In genomic region chr3:43279532-43279931, GRCh38 we compare ENCODE assay signal across 1 cellular context.
A peak's percentile ranks its signal among the peaks of the same experiment; 100 is the strongest.
TF ChIP-seq lines count a peak whose summit lies in the region.

No MANE protein-coding gene starts in this region.

TF ChIP-seq in K562, 482 proteins besides CTCF, POLR2A, EP300 and RAD21 (continued from another document):
- TF ChIP-seq CBX8 (IDR thresholded peaks at IDR 0.05; ENCODE audit: borderline replicate concordance, extremely low read depth, low read depth, low read length, poor library complexity, severe bottlenecking) (peak; percentile 80), SAFB (IDR thresholded peaks at IDR 0.05; ENCODE audit: borderline replicate concordance, low read depth, low read length) (no peak), SLC30A9 (CRISPR knock-in tag; IDR thresholded peaks at IDR 0.05) (no peak), CREBBP (IDR thresholded peaks at IDR 0.05; ENCODE audit: low read depth, low read length) (no peak), ZFP36 (IDR thresholded peaks at IDR 0.05; ENCODE audit: low read depth, low read length, partially characterized antibody) (peak; percentile 3), TARDBP (IDR thresholded peaks at IDR 0.05) (no peak), TEAD1 (CRISPR knock-in tag; IDR thresholded peaks at IDR 0.05) (no peak), RB1 (IDR thresholded peaks at IDR 0.05; ENCODE audit: low read depth) (no peak), ZFPM2 (CRISPR knock-in tag; IDR thresholded peaks at IDR 0.05) (no peak), ETV5 (CRISPR knock-in tag; IDR thresholded peaks at IDR 0.05; ENCODE audit: low read depth) (no peak), ZBTB49 (CRISPR knock-in tag; IDR thresholded peaks at IDR 0.05; ENCODE audit: borderline replicate concordance) (no peak), RCOR1 (IDR thresholded peaks at IDR 0.05; ENCODE audit: borderline replicate concordance in 1 of 2, low read depth in 2 of 2, low read length in 2 of 2) (no peak), RNF2 (IDR thresholded peaks at IDR 0.05) (peak; percentile 5; the same call in 1 of the 2 replicates), FOXP4 (CRISPR knock-in tag; IDR thresholded peaks at IDR 0.05; ENCODE audit: borderline replicate concordance) (no peak), CAMTA2 (CRISPR knock-in tag; conservative IDR thresholded peaks at IDR 0.05) (no peak), CREB5 (CRISPR knock-in tag; IDR thresholded peaks at IDR 0.05) (no peak), ARID3B (CRISPR knock-in tag; IDR thresholded peaks at IDR 0.05; ENCODE audit: borderline replicate concordance) (no peak), DEAF1 (CRISPR knock-in tag; IDR thresholded peaks at IDR 0.05) (no peak), EGR1 (conservative IDR thresholded peaks at IDR 0.05) (no peak), CBX3 (IDR thresholded peaks at IDR 0.05; ENCODE audit: borderline replicate concordance in 1 of 2, low read length in 2 of 2) (no peak), THRAP3 (IDR thresholded peaks at IDR 0.05; ENCODE audit: borderline replicate concordance) (no peak), DNMT1 (IDR thresholded peaks at IDR 0.05) (no peak)
TF ChIP-seq in K562: peak in this region for 3.
